ENCODE assay signal across 14 cellular contexts in genomic region chr4:82715731-82716617, GRCh38.
A peak's percentile ranks its signal among the peaks of the same experiment; 100 is the strongest.
DNase-seq lines count a peak whose midpoint lies in the region; ATAC-seq and TF ChIP-seq lines count a peak whose summit lies in the region.
"Had no signal": no experiment of that assay in that cellular context is flagged by ENCODE, and none has a peak within 500 bp of the region (broad histone marks: within the 10 kb centered on the region; RNA-seq: fewer than 3 reads in every experiment).

No MANE protein-coding gene starts in this region.

- TF ChIP-seq CTCF in hepatocyte (IDR thresholded peaks at IDR 0.05; ENCODE audit: poor library complexity) (no peak), suprapubic skin (IDR thresholded peaks at IDR 0.05) (no peak)

- DNase-seq in DMS53 (lab: John Stamatoyannopoulos, UW) (peak; percentile 13), DMS53 treated with DMSO at 0.1 percent for 48 hours (lab: John Stamatoyannopoulos, UW; ENCODE audit: unreplicated experiment) (no peak), amniotic epithelial cell (ENCODE audit: low read depth) (peak; percentile 75), hepatocyte (ENCODE audit: low spot score) (peak; percentile 27), suprapubic skin (ENCODE audit: low spot score in 2 of 2) (no peak), erythroblast (lab: John Stamatoyannopoulos, UW) (no peak), T-cell (no peak)
- DNase-seq in activated CD8-positive, alpha-beta memory T cell treated with anti-CD3 and anti-CD28 coated beads, Interleukin-2, amount 50 U/mL, for 48 hours: no peak
- DNase-seq: activated CD4-positive, alpha-beta T cell treated with anti-CD3 and anti-CD28 coated beads, Interleukin-2, amount 50 U/mL, for 48 hours; activated naive CD4-positive, alpha-beta T cell treated with anti-CD3 and anti-CD28 coated beads, Interleukin-2, amount 50 U/mL, for 16 hours; natural killer cell; NCI-H187 had no signal

- H3K36me3 Mint-ChIP-seq in T-cell: no peaks in the 10 kb centered on the region
- H3K36me3 Mint-ChIP-seq: natural killer cell had no signal

- no peak for TF ChIP-seq POLR2A in suprapubic skin (IDR thresholded peaks at IDR 0.05)
- TF ChIP-seq POLR2A in erythroblast (IDR thresholded peaks at IDR 0.05; ENCODE audit: low read length): no peak

- H3K9me3 Mint-ChIP-seq in T-cell: no peaks in the 10 kb centered on the region
- H3K9me3 Mint-ChIP-seq: natural killer cell; T-helper 1 cell treated with Interleukin-12 subunit alpha and Interleukin-12 subunit beta and Interleukin-4 antibody, amounts not matched to agents 30 μg/mL and 1 μg/mL, for 36 hours had no signal

- no peaks in the 10 kb centered on the region for H3K9me3 ChIP-seq in hepatocyte (ENCODE audit: low read depth)
- H3K9me3 ChIP-seq in suprapubic skin: no peaks in the 10 kb centered on the region

- no peaks in the 10 kb centered on the region for H4K20me1 ChIP-seq in hepatocyte (ENCODE audit: insufficient read depth, poor library complexity, severe bottlenecking)

- TF ChIP-seq EP300 in suprapubic skin (IDR thresholded peaks at IDR 0.05): no peak

- POLR2A ChIA-PET in T-cell (lab: Charles Lee): no interaction called here

- no peaks in the 10 kb centered on the region for H3K27me3 ChIP-seq in hepatocyte
- no peaks in the 10 kb centered on the region for H3K27me3 ChIP-seq in suprapubic skin

- H3K4me1 Mint-ChIP-seq in T-cell: no peaks in the 10 kb centered on the region

- H3K27me3 Mint-ChIP-seq in T-cell: no peaks in the 10 kb centered on the region

- H3K4me1 ChIP-seq in hepatocyte (ENCODE audit: insufficient read depth): no peaks in the 10 kb centered on the region
- H3K4me1 ChIP-seq in suprapubic skin: no peaks in the 10 kb centered on the region

- no peaks in the 10 kb centered on the region for H3K9me2 ChIP-seq in hepatocyte (replicated peaks; ENCODE audit: insufficient read depth)

- H3K36me3 ChIP-seq in hepatocyte (replicated peaks; ENCODE audit: insufficient read depth, low read depth) (no peaks in the 10 kb centered on the region), suprapubic skin (no peaks in the 10 kb centered on the region)

- CTCF ChIA-PET in T-cell (lab: Charles Lee): no interaction called here

- H3K4me2 ChIP-seq in hepatocyte: peak overlapping the region; percentile 50

- no peak overlapping the region for H3K4me3 Mint-ChIP-seq in T-cell
- H3K4me3 Mint-ChIP-seq: natural killer cell; T-helper 1 cell treated with Interleukin-12 subunit alpha and Interleukin-12 subunit beta and Interleukin-4 antibody, amounts not matched to agents 30 μg/mL and 1 μg/mL, for 36 hours had no signal

- H2AFZ ChIP-seq in hepatocyte: no peak overlapping the region

- 56% methylated on average over 12 of the region's 12 CpGs for WGBS in hepatocyte (ENCODE audit: low lambda C conversion rate, missing lambda C conversion rate)
- WGBS in suprapubic skin: 71% methylated on average over 12 of the region's 12 CpGs

- H3K27ac ChIP-seq in hepatocyte (peak overlapping the region; percentile 55), suprapubic skin (peak overlapping the region; percentile 40)
- H3K27ac ChIP-seq: 22Rv1 had no signal

- H3K4me3 ChIP-seq in hepatocyte: no peak overlapping the region
- H3K4me3 ChIP-seq in suprapubic skin: no peak overlapping the region

- H3K27ac Mint-ChIP-seq in T-cell: no peak overlapping the region
- H3K27ac Mint-ChIP-seq: natural killer cell; T-helper 1 cell treated with Interleukin-12 subunit alpha and Interleukin-12 subunit beta and Interleukin-4 antibody, amounts not matched to agents 30 μg/mL and 1 μg/mL, for 36 hours had no signal

- no peaks in the 10 kb centered on the region for H3K79me2 ChIP-seq in hepatocyte

- no peak for ATAC-seq in T-cell (replicated peaks in 1 of 4)
- ATAC-seq: natural killer cell had no signal

Comparison
In these comparisons a context has a peak if more than half of its experiments do, and no peak if none do; other contexts are left out.
1. DNase-seq: peak in DMS53 (single experiment), amniotic epithelial cell (single experiment) and hepatocyte (single experiment); none in DMS53 treated with DMSO at 0.1 percent for 48 hours (single experiment), suprapubic skin (0 of 2), erythroblast (0 of 2), T-cell (0 of 34) and activated CD8-positive, alpha-beta memory T cell treated with anti-CD3 and anti-CD28 coated beads, Interleukin-2, amount 50 U/mL, for 48 hours (single experiment).